ENCODE assay signal across 11 cellular contexts in genomic region chr6:108580645-108581044, GRCh38. TPM values are rescaled to one million over a fixed set of nuclear protein-coding genes. Genes with fewer than 3 reads are reported as not detected.
DNase-seq lines count a peak whose midpoint lies in the region; ATAC-seq and TF ChIP-seq lines count a peak whose summit lies in the region.
"Had no signal": no experiment of that assay in that cellular context is flagged by ENCODE, and none has a peak within 500 bp of the region (broad histone marks: within the 10 kb centered on the region; RNA-seq: fewer than 3 reads in every experiment).

No MANE protein-coding gene starts in this region.

- in situ Hi-C loops in brain microvascular endothelial cell (cut with HindIII; ENCODE audit: low pct_ligation_motif_present, low sequenced_read_pairs): no loop called here

- H3K4me3 ChIP-seq in KMS-11 (IDR thresholded peaks at IDR 0.05; ENCODE audit: insufficient read depth, low read depth, low read length): no peak overlapping the region
- no peak overlapping the region for H3K4me3 ChIP-seq in brain microvascular endothelial cell (ENCODE audit: low read depth, low read length)
- no peak overlapping the region for H3K4me3 ChIP-seq in lung
- H3K4me3 ChIP-seq: pancreas had no signal

- no peaks in the 10 kb centered on the region for H3K27me3 ChIP-seq in KMS-11 (ENCODE audit: insufficient read depth, low read depth)
- no peaks in the 10 kb centered on the region for H3K27me3 ChIP-seq in brain microvascular endothelial cell (replicated peaks)
- no peaks in the 10 kb centered on the region for H3K27me3 ChIP-seq in lung (ENCODE audit: control insufficient read depth, insufficient read depth)
- H3K27me3 ChIP-seq: pancreas had no signal

- TF ChIP-seq CTCF in KMS-11 (conservative IDR thresholded peaks at IDR 0.05; ENCODE audit: low read depth, low read length) (no peak), brain microvascular endothelial cell (IDR thresholded peaks at IDR 0.05; ENCODE audit: low read depth, low read length, missing control alignments) (no peak), lung (IDR thresholded peaks at IDR 0.05; ENCODE audit: control extremely low read depth, extremely low read depth) (no peak), GM20000 (IDR thresholded peaks at IDR 0.05; ENCODE audit: extremely low read depth, missing control alignments) (no peak)

- no peak overlapping the region for H3K9ac ChIP-seq in KMS-11

- peak overlapping the region; percentile 51; the same call in 1 of the 2 replicates for H3K4me2 ChIP-seq in KMS-11

- ATAC-seq in lung (ENCODE audit: insufficient read depth, low FRiP score): no peak

- H3K4me1 ChIP-seq in KMS-11 (ENCODE audit: low read depth, poor library complexity, severe bottlenecking): peaks cover 98% of the 10 kb centered on the region
- H3K4me1 ChIP-seq in lung (ENCODE audit: control insufficient read depth in 2 of 2, insufficient read depth in 2 of 2, low read length in 2 of 2): peaks cover 15 to 76% of the 10 kb centered on the region in 2 donors

- H3K36me3 ChIP-seq in KMS-11 (ENCODE audit: insufficient read depth): no peaks in the 10 kb centered on the region
- peaks cover 3% of the 10 kb centered on the region for H3K36me3 ChIP-seq in brain microvascular endothelial cell (replicated peaks)
- H3K36me3 ChIP-seq in lung (ENCODE audit: control insufficient read depth in 2 of 2, insufficient read depth in 2 of 2, low read length in 2 of 2): peaks cover 2 to 3% of the 10 kb centered on the region in 2 donors

- 83 to 84% methylated on average over 2 of the region's 2 CpGs for WGBS in lung, 2 donors

- H3K9me3 ChIP-seq in lung (ENCODE audit: control insufficient read depth in 2 of 2, insufficient read depth in 1 of 2, low read length in 1 of 2): no peaks in the 10 kb centered on the region
- H3K9me3 ChIP-seq: pancreas had no signal

- DNase-seq in brain microvascular endothelial cell (no peak), lung (ENCODE audit: low spot score) (no peak), superior temporal gyrus (ENCODE audit: extremely low spot score) (peak; percentile 68), NCI-H748 (lab: John Stamatoyannopoulos, UW; ENCODE audit: unreplicated experiment) (no peak), GM20000 (ENCODE audit: low spot score) (no peak), GM03348 (ENCODE audit: low spot score) (no peak), NCI-H226 (no peak)
- DNase-seq: GF-D8, head of caudate nucleus, pancreas had no signal

- H3K79me2 ChIP-seq in KMS-11 (ENCODE audit: insufficient read depth, low read depth): peaks cover 99% of the 10 kb centered on the region

- H4K20me1 ChIP-seq in KMS-11 (ENCODE audit: insufficient read depth): peaks cover 46% of the 10 kb centered on the region

- no peak overlapping the region for H2AFZ ChIP-seq in KMS-11 (ENCODE audit: low read depth)

- peak overlapping the region; percentile 60 for H3K27ac ChIP-seq in KMS-11
- peak overlapping the region; percentile 79 for H3K27ac ChIP-seq in brain microvascular endothelial cell
- peak overlapping the region; percentile 43 to 83 for H3K27ac ChIP-seq in lung (ENCODE audit: low read depth in 1 of 2, low read length in 1 of 2)

RNA-seq across cellular contexts. Expression of gene FOXO3, which starts 19.9 kb away (rescaled TPM):
- total RNA-seq in lung: 100 to 1,000 TPM in 1 of 2 donors, 10 to 100 TPM in 1; 57.9 to 101 TPM
- polyA plus RNA-seq in lung: 10 to 100 TPM; 12.1 to 22.1 TPM
